Comparison of ENCODE assay signal across 25 cellular contexts in the genomic region with DNA sequence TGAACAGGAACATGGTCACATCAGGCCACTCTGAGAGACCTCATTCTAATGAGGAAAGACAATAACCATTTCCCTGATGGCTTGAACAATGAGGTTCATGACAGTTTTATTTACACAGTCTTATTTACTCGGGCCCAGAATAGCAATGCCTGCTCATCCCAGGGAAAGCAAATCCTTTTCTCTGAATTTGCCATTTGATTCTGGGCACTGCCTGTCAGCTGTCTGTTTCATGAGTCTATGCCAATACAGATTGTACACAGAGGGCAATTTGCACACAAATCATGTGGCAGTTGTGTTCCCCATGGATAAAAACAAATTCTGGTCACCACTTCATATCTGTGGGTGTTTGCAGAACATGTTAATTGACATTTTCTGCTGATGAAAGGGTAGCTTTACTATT.
A peak's percentile ranks its signal among the peaks of the same experiment; 100 is the strongest.
DNase-seq lines count a peak whose midpoint lies in the region; ATAC-seq and TF ChIP-seq lines count a peak whose summit lies in the region.
"Had no signal": no experiment of that assay in that cellular context is flagged by ENCODE, and none has a peak within 500 bp of the region (broad histone marks: within the 10 kb centered on the region; RNA-seq: fewer than 3 reads in every experiment).

No MANE protein-coding gene starts in this region.

- peak overlapping the region; percentile 71 for H3K27ac ChIP-seq in psoas muscle
- H3K27ac ChIP-seq: GM23248, pancreas, SJCRH30 had no signal

- intact Hi-C loops in psoas muscle (cut with DNase I) (loop anchor here in 1 of 2 donors (10.0 kb wide), 1 partner anchor 111 kb away; no protein-coding TSS in a partner anchor), mucosa of descending colon (cut with DNase I, micrococcal nuclease) (no loop called here)

- H3K36me3 ChIP-seq in psoas muscle (ENCODE audit: insufficient read depth in 1 of 2, low read depth in 1 of 2) = no peaks in the 10 kb centered on the region
- H3K36me3 ChIP-seq in mucosa of descending colon (ENCODE audit: low read depth) = no peaks in the 10 kb centered on the region
- H3K36me3 ChIP-seq: pancreas, SJCRH30 had no signal

- H3K9me3 ChIP-seq in psoas muscle = no peaks in the 10 kb centered on the region
- H3K9me3 ChIP-seq in mucosa of descending colon = no peaks in the 10 kb centered on the region
- H3K9me3 ChIP-seq: pancreas, SJCRH30 had no signal

- TF ChIP-seq CTCF in psoas muscle (IDR thresholded peaks at IDR 0.05) (no peak), mucosa of descending colon (IDR thresholded peaks at IDR 0.05) (no peak)

- ATAC-seq in psoas muscle = peak; percentile 90 to 98 (median 92)
- no peak for ATAC-seq in mucosa of descending colon
- ATAC-seq: activated CD8-positive, alpha-beta T cell treated with anti-CD3 and anti-CD28 coated beads, Interleukin-2, amount 10 ng/mL, durations not matched to agents 7 days and 5 days; natural killer cell treated with Interleukin-12 subunit alpha and Interleukin-12 subunit beta and Interleukin-15 and Interleukin-18, amount 100 ng/mL, for 72 hours; Panc1; pancreas; right cardiac atrium; stimulated activated naive B cell treated with anti-CD40 and anti-IgM and Interleukin-4, amounts not matched to agents 10 μg/mL and 1 μg/mL and 100 μg/mL, for 72 hours; T-cell had no signal

- peaks cover 33% of the 10 kb centered on the region for H3K4me1 ChIP-seq in psoas muscle
- H3K4me1 ChIP-seq in mucosa of descending colon (ENCODE audit: low read depth) = no peaks in the 10 kb centered on the region
- H3K4me1 ChIP-seq: pancreas, SJCRH30 had no signal

- no peaks in the 10 kb centered on the region for H3K27me3 ChIP-seq in psoas muscle (ENCODE audit: insufficient read depth in 3 of 3, low read length in 2 of 3)
- H3K27me3 ChIP-seq: pancreas, SJCRH30 had no signal

- peak; percentile 78 for DNase-seq in DMS53 treated with DMSO at 0.1 percent for 48 hours (lab: John Stamatoyannopoulos, UW; ENCODE audit: unreplicated experiment)
- DNase-seq in NCI-H2029 treated with DMSO at 0.1 percent for 48 hours (lab: John Stamatoyannopoulos, UW) = peak; percentile 95
- DNase-seq in NCI-H526 treated with DMSO at 0.1 percent for 48 hours (lab: John Stamatoyannopoulos, UW) = peak; percentile 56
- no peak for DNase-seq in psoas muscle
- no peak for DNase-seq in AG20443 (ENCODE audit: low spot score)
- DNase-seq in activated CD4-positive, CD25-positive, alpha-beta regulatory T cell treated with anti-CD3 and anti-CD28 coated beads, Interleukin-2, amount 50 U/mL, for 72 hours = no peak
- no peak for DNase-seq in mucosa of descending colon
- DNase-seq: activated CD4-positive, alpha-beta T cell treated with anti-CD3 and anti-CD28 coated beads for 1 hour; activated CD8-positive, alpha-beta T cell treated with anti-CD3 and anti-CD28 coated beads, Interleukin-2, amount 10 ng/mL, durations not matched to agents 7 days and 5 days; activated effector memory CD4-positive, alpha-beta T cell treated with Interleukin-2 at 50 U/mL for 16 hours; activated T-cell treated with anti-CD3 and anti-CD28 coated beads for 4 hours; CD4-positive, CD25-positive, alpha-beta regulatory T cell; DMS 273 treated with DMSO at 0.1 percent for 48 hours; GM23248; midbrain; NCI-H2107; pancreas; right cardiac atrium; SJCRH30; stimulated activated CD4-positive, alpha-beta T cell treated with anti-CD3 and anti-CD28 coated beads, Interleukin-12 subunit alpha, Interleukin-12 subunit beta, amount 100 ng/mL, for 4 hours; stimulated activated CD4-positive, alpha-beta T cell treated with anti-CD3 and anti-CD28 coated beads, Interleukin-4, amount 100 ng/mL, for 24 hours; stimulated activated naive B cell treated with anti-CD40 and anti-IgM and Interleukin-4, amounts not matched to agents 10 μg/mL and 1 μg/mL and 100 μg/mL, for 72 hours; T-cell had no signal

- WGBS in psoas muscle, 3 donors = 16 to 24% (median 17%) methylated on average over 1 of the region's 1 CpG

- H3K4me3 ChIP-seq in psoas muscle (no peak overlapping the region), mucosa of descending colon (no peak overlapping the region)
- H3K4me3 ChIP-seq: GM23248, pancreas, SJCRH30 had no signal

Comparison
In these comparisons a context has a peak if more than half of its experiments do, and no peak if none do; other contexts are left out.
1. DNase-seq: peak in DMS53 treated with DMSO at 0.1 percent for 48 hours (single experiment), NCI-H2029 treated with DMSO at 0.1 percent for 48 hours (single experiment) and NCI-H526 treated with DMSO at 0.1 percent for 48 hours (single experiment); none in psoas muscle (0 of 2), AG20443 (single experiment), activated CD4-positive, CD25-positive, alpha-beta regulatory T cell treated with anti-CD3 and anti-CD28 coated beads, Interleukin-2, amount 50 U/mL, for 72 hours (single experiment) and mucosa of descending colon (0 of 3).